Comparison of ENCODE assay signal across 10 cellular contexts in genomic region chrX:5876984-5877655, GRCh38.
A peak's percentile ranks its signal among the peaks of the same experiment; 100 is the strongest.
DNase-seq lines count a peak whose midpoint lies in the region; ATAC-seq and TF ChIP-seq lines count a peak whose summit lies in the region.
"Had no signal": no experiment of that assay in that cellular context is flagged by ENCODE, and none has a peak within 500 bp of the region (broad histone marks: within the 10 kb centered on the region; RNA-seq: fewer than 3 reads in every experiment).

No MANE protein-coding gene starts in this region.

- no peaks in the 10 kb centered on the region for H3F3A ChIP-seq in GM23338 (replicated peaks; ENCODE audit: low read depth)

- H2AFZ ChIP-seq in GM23338, result no peak overlapping the region

- H3K27me3 ChIP-seq in GM23338 (ENCODE audit: insufficient read depth) (no peaks in the 10 kb centered on the region), SJCRH30 (no peaks in the 10 kb centered on the region), kidney epithelial cell (ENCODE audit: control insufficient read depth, insufficient read depth, low read length) (no peaks in the 10 kb centered on the region)

- H3K27me3 Mint-ChIP-seq in GM23338 (ENCODE audit: insufficient read depth, low read depth, poor library complexity), result no peaks in the 10 kb centered on the region

- H3K9me3 Mint-ChIP-seq in GM23338, result no peaks in the 10 kb centered on the region

- DNase-seq in AG09309 (ENCODE audit: low read depth) (no peak), GM23338 (ENCODE audit: low spot score) (peak; percentile 67), SJCRH30 (peak; percentile 24 to 61), kidney epithelial cell (ENCODE audit: low read depth) (no peak), ureter (ENCODE audit: low spot score) (no peak), cerebellar nuclear complex (lab: John Stamatoyannopoulos, UW) (no peak)
- no peak for DNase-seq in stimulated activated naive CD8-positive, alpha-beta T cell treated with anti-CD3 and anti-CD28 coated beads, Interleukin-15, Interleukin-2, amounts not matched to agents 100 U/mL and 50 U/mL, for 24 hours
- DNase-seq: activated naive CD4-positive, alpha-beta T cell treated with Interleukin-2 at 50 U/mL for 16 hours; immature natural killer cell had no signal

- no peaks in the 10 kb centered on the region for H3K79me2 ChIP-seq in GM23338 (replicated peaks; ENCODE audit: insufficient read depth)

- peak; percentile 22 for TF ChIP-seq CTCF in AG09309 (IDR thresholded peaks at IDR 0.05; ENCODE audit: control insufficient read depth, insufficient read depth, low read depth, low read length, missing control alignments)
- peak; percentile 69 to 81 for TF ChIP-seq CTCF in GM23338 (conservative IDR thresholded peaks at IDR 0.05; ENCODE audit: low read depth in 2 of 2)
- TF ChIP-seq CTCF in kidney epithelial cell (IDR thresholded peaks at IDR 0.05; ENCODE audit: insufficient read depth, low read length, poor library complexity, severe bottlenecking), result peak; percentile 54

- H3K27ac ChIP-seq in GM23338 (ENCODE audit: low read depth), result no peak overlapping the region
- no peak overlapping the region for H3K27ac ChIP-seq in SJCRH30

- no peak overlapping the region for H3K4me2 ChIP-seq in GM23338

- H3K4me3 Mint-ChIP-seq in GM23338, result no peak overlapping the region
- H3K4me3 Mint-ChIP-seq: immature natural killer cell had no signal

- H3K4me3 ChIP-seq in AG09309 (ENCODE audit: control insufficient read depth, low read depth, low read length) (no peak overlapping the region), GM23338 (no peak overlapping the region), SJCRH30 (no peak overlapping the region), kidney epithelial cell (ENCODE audit: low read depth, low read length) (no peak overlapping the region)

- peak; percentile 28; the same call in 1 of the 3 replicates for ATAC-seq in GM23338
- ATAC-seq in stimulated activated naive CD8-positive, alpha-beta T cell treated with anti-CD3 and anti-CD28 coated beads, Interleukin-15, Interleukin-2, amounts not matched to agents 100 U/mL and 50 U/mL, for 24 hours, result no peak
- no peak for ATAC-seq in GM18520 (IDR thresholded peaks at IDR 0.05; ENCODE audit: unreplicated experiment)

- no peaks in the 10 kb centered on the region for H3K9me3 ChIP-seq in SJCRH30 (replicated peaks)

- no peaks in the 10 kb centered on the region for H3K36me3 ChIP-seq in GM23338 (ENCODE audit: insufficient read depth)
- no peaks in the 10 kb centered on the region for H3K36me3 ChIP-seq in SJCRH30
- no peaks in the 10 kb centered on the region for H3K36me3 ChIP-seq in kidney epithelial cell (ENCODE audit: control insufficient read depth, insufficient read depth, low read length)

- H3K36me3 Mint-ChIP-seq in GM23338 (ENCODE audit: low read depth), result no peaks in the 10 kb centered on the region
- H3K36me3 Mint-ChIP-seq: immature natural killer cell had no signal

- H3K27ac Mint-ChIP-seq in GM23338, result no peak overlapping the region
- H3K27ac Mint-ChIP-seq: immature natural killer cell had no signal

- H4K20me1 ChIP-seq in GM23338 (replicated peaks; ENCODE audit: insufficient read depth), result no peaks in the 10 kb centered on the region

- H3K9me2 ChIP-seq in GM23338 (ENCODE audit: insufficient read depth), result no peaks in the 10 kb centered on the region

- H3K4me1 ChIP-seq in GM23338 (ENCODE audit: insufficient read depth), result peaks cover 16% of the 10 kb centered on the region
- H3K4me1 ChIP-seq in SJCRH30, result no peaks in the 10 kb centered on the region

- peaks cover 30% of the 10 kb centered on the region for H3K4me1 Mint-ChIP-seq in GM23338
- H3K4me1 Mint-ChIP-seq: immature natural killer cell had no signal

TF ChIP-seq in GM23338, 12 proteins besides CTCF, POLR2A, EP300 and RAD21:
- no peak for TF ChIP-seq REST (IDR thresholded peaks at IDR 0.05; ENCODE audit: unreplicated experiment)
- TF ChIP-seq EZH2 (IDR thresholded peaks at IDR 0.05; ENCODE audit: low read depth, unreplicated experiment), result no peak
- no peak for TF ChIP-seq NANOG (IDR thresholded peaks at IDR 0.05; ENCODE audit: borderline replicate concordance)
- TF ChIP-seq ZNF114 (CRISPR knock-in tag; IDR thresholded peaks at IDR 0.05), result no peak
- TF ChIP-seq CREB1 (CRISPR knock-in tag; IDR thresholded peaks at IDR 0.05; ENCODE audit: low read depth), result no peak

Comparison
In these comparisons a context has a peak if more than half of its experiments do, and no peak if none do; other contexts are left out.
1. DNase-seq: peak in GM23338 (single experiment) and SJCRH30 (2 of 2); none in AG09309 (single experiment), kidney epithelial cell (single experiment), ureter (single experiment), cerebellar nuclear complex (0 of 2) and stimulated activated naive CD8-positive, alpha-beta T cell treated with anti-CD3 and anti-CD28 coated beads, Interleukin-15, Interleukin-2, amounts not matched to agents 100 U/mL and 50 U/mL, for 24 hours (single experiment).
2. CTCF ChIP-seq: peak in every context shown above with its lines; median percentile 75 in GM23338; 54 in kidney epithelial cell; 22 in AG09309.